8 cellular contexts compared by ENCODE assay signal in the genomic region with DNA sequence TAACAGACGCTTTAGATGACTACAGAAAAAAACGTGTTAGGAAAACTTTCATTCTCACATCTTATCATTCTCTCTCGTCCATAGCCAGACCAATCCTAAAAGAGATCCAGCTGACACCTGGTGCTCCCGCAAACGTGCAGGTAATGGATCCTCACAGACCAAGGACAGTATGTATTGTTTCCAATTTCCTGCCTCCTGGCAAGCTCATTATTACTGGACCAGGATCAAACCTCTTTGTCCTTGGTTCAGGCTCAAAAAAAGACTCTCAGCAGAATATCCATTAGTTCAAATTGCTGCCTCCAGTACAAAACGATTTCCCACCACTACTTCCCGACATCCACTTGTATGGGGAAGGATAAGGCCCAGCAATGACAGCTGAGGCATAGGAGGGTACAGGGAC.
DNase-seq lines count a peak whose midpoint lies in the region; ATAC-seq, FAIRE-seq and TF ChIP-seq lines count a peak whose summit lies in the region.

No MANE protein-coding gene starts in this region.

- TF ChIP-seq EP300 in esophagus muscularis mucosa (IDR thresholded peaks at IDR 0.05): no peak

- H3K27ac ChIP-seq in HUES64 (ENCODE audit: low read depth, low read length): 0 out of 2 replicates have a peak overlapping the region, but pooled peaks have one; percentile 14
- H3K27ac ChIP-seq in esophagus muscularis mucosa (replicated peaks in 1 of 4): peak overlapping the region; percentile 60 to 68 (median 64)
- H3K27ac ChIP-seq in rectal smooth muscle tissue (ENCODE audit: low read depth, low read length): peak overlapping the region; percentile 41

- H3K9me3 ChIP-seq in HUES64 (ENCODE audit: insufficient read depth, low read depth, low read length): no peaks in the 10 kb centered on the region
- no peaks in the 10 kb centered on the region for H3K9me3 ChIP-seq in NT2/D1 (ENCODE audit: insufficient read depth, low read length)
- no peaks in the 10 kb centered on the region for H3K9me3 ChIP-seq in esophagus muscularis mucosa

- WGBS in HUES64: 45% methylated on average over 7 of the region's 7 CpGs
- WGBS in esophagus muscularis mucosa: 27% methylated on average over 7 of the region's 7 CpGs

- peaks cover 4% of the 10 kb centered on the region for H3K36me3 ChIP-seq in HUES64 (ENCODE audit: insufficient read depth, low read length)
- H3K36me3 ChIP-seq in NT2/D1 (ENCODE audit: insufficient read depth, insufficient read length, low read length): peaks cover 15% of the 10 kb centered on the region
- peaks cover 0 to 2% (median 0%) of the 10 kb centered on the region in 4 donors for H3K36me3 ChIP-seq in esophagus muscularis mucosa
- H3K36me3 ChIP-seq in rectal smooth muscle tissue (ENCODE audit: control insufficient read depth, insufficient read depth, low read length): no peaks in the 10 kb centered on the region

- no peak for ATAC-seq in GM19397 (IDR thresholded peaks at IDR 0.05; ENCODE audit: unreplicated experiment)

- TF ChIP-seq POLR2A in esophagus muscularis mucosa (IDR thresholded peaks at IDR 0.05; ENCODE audit: low read depth) (no peak), H54 (IDR thresholded peaks at IDR 0.05; ENCODE audit: low read depth, low read length) (no peak)

- intact Hi-C loops in esophagus muscularis mucosa (cut with DNase I): loop anchor here (5.0 kb wide), 1 partner anchor 59 kb away; no protein-coding TSS in a partner anchor

- H3K27me3 ChIP-seq in HUES64 (ENCODE audit: insufficient read depth, low read length): no peaks in the 10 kb centered on the region
- H3K27me3 ChIP-seq in NT2/D1 (ENCODE audit: insufficient read depth, insufficient read length): no peaks in the 10 kb centered on the region
- H3K27me3 ChIP-seq in esophagus muscularis mucosa: no peaks in the 10 kb centered on the region
- H3K27me3 ChIP-seq in rectal smooth muscle tissue (ENCODE audit: control insufficient read depth, insufficient read depth, low read length): no peaks in the 10 kb centered on the region

- H3K9ac ChIP-seq in HUES64 (ENCODE audit: low read depth, low read length) (no peak overlapping the region), NT2/D1 (ENCODE audit: insufficient read length, low read depth) (peak overlapping the region; percentile 62), rectal smooth muscle tissue (ENCODE audit: low read length) (no peak overlapping the region)

- no peak for FAIRE-seq in H54 (lab: Jason Lieb, UNC)

- TF ChIP-seq CTCF in esophagus muscularis mucosa (IDR thresholded peaks at IDR 0.05): no peak

- DNase-seq in NT2/D1 (ENCODE audit: low read depth, low spot score) (no peak), esophagus muscularis mucosa (ENCODE audit: extremely low spot score) (no peak), NOMO-1 (lab: John Stamatoyannopoulos, UW; ENCODE audit: unreplicated experiment in 2 of 2) (no peak), H54 (ENCODE audit: insufficient read length, low spot score) (no peak), hippocampal formation (lab: John Stamatoyannopoulos, UW) (no peak)

- no peak overlapping the region for H3K4me3 ChIP-seq in HUES64 (ENCODE audit: low read length)
- no peak overlapping the region for H3K4me3 ChIP-seq in NT2/D1 (ENCODE audit: insufficient read length, low read depth)
- peak overlapping the region in 1 of 4 donors; percentile 24 for H3K4me3 ChIP-seq in esophagus muscularis mucosa
- no peak overlapping the region for H3K4me3 ChIP-seq in rectal smooth muscle tissue (ENCODE audit: low read length)

- H3K4me1 ChIP-seq in HUES64 (ENCODE audit: insufficient read depth, low read length): peaks cover 67% of the 10 kb centered on the region
- peaks cover 10% of the 10 kb centered on the region for H3K4me1 ChIP-seq in NT2/D1 (ENCODE audit: insufficient read depth, insufficient read length)
- peaks cover 44 to 62% (median 51%) of the 10 kb centered on the region in 4 donors for H3K4me1 ChIP-seq in esophagus muscularis mucosa
- peaks cover 23% of the 10 kb centered on the region for H3K4me1 ChIP-seq in rectal smooth muscle tissue (ENCODE audit: control insufficient read depth, insufficient read depth, low read length)
